Comparison of ENCODE assay signal across 20 cellular contexts in the genomic region with DNA sequence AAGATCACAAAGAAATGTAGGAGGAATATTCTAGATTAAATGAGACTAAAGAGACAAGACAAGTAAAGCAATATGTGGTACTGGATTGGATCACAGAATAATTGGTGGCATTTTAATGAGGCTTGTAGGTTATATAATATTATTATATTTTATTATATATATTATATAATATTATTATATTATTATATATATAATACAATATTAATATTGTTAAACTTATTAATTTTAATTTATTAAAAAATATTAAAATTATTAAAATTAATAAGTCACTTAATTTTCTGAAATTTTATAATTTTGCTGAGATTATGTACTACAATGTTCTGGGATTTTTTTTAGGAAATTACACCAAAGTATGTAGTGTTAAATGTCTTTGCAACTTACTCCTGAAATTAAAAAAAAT.
"Had no signal": no experiment of that assay in that cellular context is flagged by ENCODE, and none has a peak within 500 bp of the region (broad histone marks: within the 10 kb centered on the region; RNA-seq: fewer than 3 reads in every experiment).

No MANE protein-coding gene starts in this region.

- H3K4me1 Mint-ChIP-seq: IgD-negative memory B cell had no signal

- H3K36me3 Mint-ChIP-seq: IgD-negative memory B cell had no signal

- FAIRE-seq: HTR-8/SVneo, K562 had no signal

- H3K4me3 Mint-ChIP-seq: IgD-negative memory B cell had no signal

- H3K27ac Mint-ChIP-seq: IgD-negative memory B cell had no signal

- DNase-seq: Kasumi-1, MM.1S, NCI-H1092 treated with DMSO at 0.1 percent for 48 hours, NCI-H1436, NCI-H187, NCI-H2029, NCI-H2081 treated with DMSO at 0.1 percent for 48 hours, NCI-H2171, NCI-H446, NCI-H510A, NCI-H524 treated with DMSO at 0.1 percent for 48 hours, NCI-H774, SHP77, SK-N-SH had no signal

- H3K4me3 ChIP-seq: K562 had no signal

- H3K4me2 ChIP-seq: KMS-11, SK-N-SH had no signal

- H3K27ac ChIP-seq: HL-60, KMS-11, RWPE1 had no signal

- H3K9ac ChIP-seq: KMS-11, SK-N-SH had no signal

- H3K27me3 Mint-ChIP-seq: IgD-negative memory B cell had no signal

- ATAC-seq: K562 had no signal

- H3K9me3 Mint-ChIP-seq: IgD-negative memory B cell had no signal

- H3K9me3 ChIP-seq: SK-N-SH had no signal
